Comparison of ENCODE assay signal across 8 cellular contexts in genomic region chr14:35808658-35809563, GRCh38. TPM values are rescaled to one million over a fixed set of nuclear protein-coding genes. Genes with fewer than 3 reads are reported as not detected.
DNase-seq lines count a peak whose midpoint lies in the region; ATAC-seq and TF ChIP-seq lines count a peak whose summit lies in the region.
"Not testable (repeated sequence)": the region's sequence is repeated elsewhere in the genome, so short reads cannot be mapped to it uniquely, and the experiment has no call there.

Gene RALGAPA1, minus strand, starts transcription at chr14:35809295. Its CDS starts 460 bp downstream, at chr14:35808835.

- H3K9me3 Mint-ChIP-seq in activated CD4-positive, alpha-beta T cell treated with anti-CD3 and anti-CD28 coated beads, Interleukin-2, amount 10 ng/mL, durations not matched to agents 24 days and 14 days = not testable (repeated sequence)

- peaks cover 20% of the 10 kb centered on the region for H3K4me1 Mint-ChIP-seq in activated CD4-positive, alpha-beta T cell treated with anti-CD3 and anti-CD28 coated beads, Interleukin-2, amount 10 ng/mL, durations not matched to agents 24 days and 14 days

- H3K36me3 Mint-ChIP-seq in activated CD4-positive, alpha-beta T cell treated with anti-CD3 and anti-CD28 coated beads, Interleukin-2, amount 10 ng/mL, durations not matched to agents 24 days and 14 days (ENCODE audit: low read depth) = not testable (repeated sequence)

- peak within 1 kb of the TSS; percentile 95 for H3K27ac Mint-ChIP-seq in activated CD4-positive, alpha-beta T cell treated with anti-CD3 and anti-CD28 coated beads, Interleukin-2, amount 10 ng/mL, durations not matched to agents 24 days and 14 days

- peak; percentile 33 to 93 (median 80) for DNase-seq in C1 segment of cervical spinal cord (lab: John Stamatoyannopoulos, UW)
- DNase-seq in NCI-H526 (lab: John Stamatoyannopoulos, UW) = peak; percentile 95 to 97
- peak; percentile 97 for DNase-seq in activated CD4-positive, alpha-beta T cell treated with anti-CD3 and anti-CD28 coated beads, Interleukin-2, amount 10 ng/mL, durations not matched to agents 24 days and 14 days
- DNase-seq in coronary artery (ENCODE audit: low spot score) = peak; percentile 97
- DNase-seq in stimulated activated CD4-positive, alpha-beta T cell treated with anti-CD3 and anti-CD28 coated beads, Interleukin-1b, Interleukin-23, amount 100 ng/mL, for 4 hours (ENCODE audit: low read depth in 2 of 2) = peak; percentile 81 to 88

- H3K27ac ChIP-seq in coronary artery = peak within 1 kb of the TSS; percentile 88 to 91
- H3K27ac ChIP-seq in layer of hippocampus (ENCODE audit: low read depth, low read length) = peak within 1 kb of the TSS; percentile 78

- intact Hi-C loops in activated CD4-positive, alpha-beta T cell treated with anti-CD3 and anti-CD28 coated beads, Interleukin-2, amount 10 ng/mL, durations not matched to agents 24 days and 14 days (cut with micrococcal nuclease) = loop anchor here (1.0 to 5.0 kb wide), 6 partner anchors 17 to 827 kb away; partner anchors contain the start of genes BRMS1L, FAM177A1, INSM2 and SRP54

- not testable (repeated sequence) for H3K27me3 ChIP-seq in layer of hippocampus (ENCODE audit: control insufficient read depth, insufficient read depth, low read length)

- not testable (repeated sequence) for H3K27me3 Mint-ChIP-seq in activated CD4-positive, alpha-beta T cell treated with anti-CD3 and anti-CD28 coated beads, Interleukin-2, amount 10 ng/mL, durations not matched to agents 24 days and 14 days

- peak; percentile 98 for ATAC-seq in GM19324 (IDR thresholded peaks at IDR 0.05; ENCODE audit: low FRiP score, unreplicated experiment)
- peak; percentile 94 for ATAC-seq in HG03469 (IDR thresholded peaks at IDR 0.05; ENCODE audit: unreplicated experiment)

- H3K4me3 ChIP-seq in coronary artery = peak within 1 kb of the TSS; percentile 74

- peak within 1 kb of the TSS; percentile 99 for H3K4me3 Mint-ChIP-seq in activated CD4-positive, alpha-beta T cell treated with anti-CD3 and anti-CD28 coated beads, Interleukin-2, amount 10 ng/mL, durations not matched to agents 24 days and 14 days

- TF ChIP-seq CTCF in coronary artery (IDR thresholded peaks at IDR 0.05) = not testable (repeated sequence)

RNA-seq across cellular contexts. Expression of gene RALGAPA1, which starts in this region (rescaled TPM):
- total RNA-seq in activated CD4-positive, alpha-beta T cell treated with anti-CD3 and anti-CD28 coated beads, Interleukin-2, amount 10 ng/mL, durations not matched to agents 24 days and 14 days = 33.5 and 35.1 TPM in 2 replicates

Comparison
In these comparisons a context has a peak if more than half of its experiments do, and no peak if none do; other contexts are left out.
1. Peak in every context shown above with its lines: DNase-seq, ATAC-seq, H3K4me3 ChIP-seq and H3K27ac ChIP-seq.